In genomic region chr5:33375900-33376299, GRCh38 we compare ENCODE assay signal across 16 cellular contexts.
DNase-seq lines count a peak whose midpoint lies in the region; ATAC-seq, FAIRE-seq and TF ChIP-seq lines count a peak whose summit lies in the region.
"Had no signal": no experiment of that assay in that cellular context is flagged by ENCODE, and none has a peak within 500 bp of the region (broad histone marks: within the 10 kb centered on the region; RNA-seq: fewer than 3 reads in every experiment).

No MANE protein-coding gene starts in this region.

- WGBS in IMR-90 (ENCODE audit: extremely low coverage in 2 of 2, insufficient read length in 1 of 2), 2 experiments = no CpG with 5 or more reads among the region's 2 CpGs

- H3K4me2 ChIP-seq in IMR-90 (ENCODE audit: low read depth, low read length) = no peak overlapping the region
- H3K4me2 ChIP-seq: BLaER1 treated with 17β-estradiol and CSF1 and Interleukin-3, amounts not matched to agents 10 nM and 100 nM had no signal

- H4K5ac ChIP-seq in IMR-90 (ENCODE audit: low read depth, low read length) = peak overlapping the region; percentile 8

- no peak overlapping the region for H3K56ac ChIP-seq in IMR-90 (ENCODE audit: extremely low read depth, insufficient read depth, low read length)

- H3K23ac ChIP-seq in IMR-90 (ENCODE audit: low read depth, low read length) = no peak overlapping the region

- DNase-seq in Right ventricle myocardium superior (no peak), left cardiac atrium (no peak), IMR-90 (no peak), bronchial epithelial cell (ENCODE audit: low read depth) (no peak), chondrocyte (ENCODE audit: low spot score) (no peak), NCI-H128 (lab: John Stamatoyannopoulos, UW; ENCODE audit: unreplicated experiment) (no peak)
- no peak for DNase-seq in activated naive CD4-positive, alpha-beta T cell (lab: John Stamatoyannopoulos, UW)
- DNase-seq: Calu3; CD8-positive, alpha-beta T cell; DMS79 treated with DMSO at 0.1 percent for 48 hours; GF-D8 had no signal

- H3K4me1 Mint-ChIP-seq in chondrocyte (ENCODE audit: low read depth) = no peaks in the 10 kb centered on the region
- H3K4me1 Mint-ChIP-seq: B cell had no signal

- H3K79me1 ChIP-seq in IMR-90 (ENCODE audit: low read depth in 1 of 2, low read length in 2 of 2) = no peaks in the 10 kb centered on the region

- no peak overlapping the region for H3K4me3 Mint-ChIP-seq in chondrocyte (ENCODE audit: unreplicated experiment)
- H3K4me3 Mint-ChIP-seq: B cell; CD8-positive, alpha-beta T cell had no signal

- TF ChIP-seq POLR2A in IMR-90 (IDR thresholded peaks at IDR 0.05; ENCODE audit: low read depth, low read length) = no peak

- no peak overlapping the region for H2AFZ ChIP-seq in IMR-90 (replicated peaks; ENCODE audit: low read length, poor library complexity)

- ATAC-seq in Right ventricle myocardium superior (ENCODE audit: poor library complexity) = peak; percentile 62
- no peak for ATAC-seq in left cardiac atrium
- ATAC-seq in IMR-90 (ENCODE audit: low read depth) = no peak
- ATAC-seq: CD8-positive, alpha-beta T cell had no signal

- H4K91ac ChIP-seq in IMR-90 (ENCODE audit: insufficient read depth, low read depth, low read length) = no peak overlapping the region; the same call in 1 of the 2 replicates

- no peak overlapping the region for H3K27ac Mint-ChIP-seq in chondrocyte (ENCODE audit: unreplicated experiment)
- H3K27ac Mint-ChIP-seq: B cell; CD8-positive, alpha-beta T cell had no signal

- no peaks in the 10 kb centered on the region for H3K9me3 ChIP-seq in IMR-90 (ENCODE audit: control insufficient read depth, insufficient read depth, low read length)
- H3K9me3 ChIP-seq: HAP-1 had no signal

- dilution Hi-C loops in IMR-90 (cut with HindIII; ENCODE audit: low sequenced_read_pairs, unreplicated experiment) = no loop called here

- POLR2A ChIA-PET in IMR-90 (lab: Charles Lee; ENCODE audit: unreplicated experiment) = no interaction called here

- no peak overlapping the region; the same call in 1 of the 2 replicates for H2BK120ac ChIP-seq in IMR-90 (ENCODE audit: low read depth, low read length)

- TF ChIP-seq CTCF in IMR-90 (conservative IDR thresholded peaks at IDR 0.05; ENCODE audit: low read depth, low read length) = no peak
- no peak for TF ChIP-seq CTCF in bronchial epithelial cell (IDR thresholded peaks at IDR 0.05; ENCODE audit: insufficient read depth, low read length, severe bottlenecking)
- no peak for TF ChIP-seq CTCF in chondrocyte (IDR thresholded peaks at IDR 0.05)

- H3K4me1 ChIP-seq in IMR-90 (ENCODE audit: control insufficient read depth, insufficient read depth, low read length) = peaks cover 7% of the 10 kb centered on the region
- no peaks in the 10 kb centered on the region for H3K4me1 ChIP-seq in rectal smooth muscle tissue (ENCODE audit: control insufficient read depth, insufficient read depth, low read length)
- H3K4me1 ChIP-seq: HAP-1 had no signal

- no peak for TF ChIP-seq RAD21 in IMR-90 (IDR thresholded peaks at IDR 0.05; ENCODE audit: low read length)

- peak overlapping the region; percentile 12 for H2AK9ac ChIP-seq in IMR-90 (replicated peaks; ENCODE audit: low read depth, low read length, poor library complexity)

- no peaks in the 10 kb centered on the region for H3K27me3 Mint-ChIP-seq in chondrocyte (ENCODE audit: low read depth)
- H3K27me3 Mint-ChIP-seq: B cell had no signal

- H3K36me3 ChIP-seq in IMR-90 (ENCODE audit: control insufficient read depth, insufficient read depth, low read length) (no peaks in the 10 kb centered on the region), bronchial epithelial cell (ENCODE audit: control insufficient read depth, insufficient read depth, low read length) (no peaks in the 10 kb centered on the region), rectal smooth muscle tissue (ENCODE audit: control insufficient read depth, insufficient read depth, low read length) (no peaks in the 10 kb centered on the region)
- H3K36me3 ChIP-seq: BLaER1 treated with 17β-estradiol and CSF1 and Interleukin-3, amounts not matched to agents 10 nM and 100 nM; HAP-1 had no signal

- no TSS peak for BruUV-seq in IMR-90 (replicated peaks; lab: Mats Ljungman, UMichigan)

- H3K36me3 Mint-ChIP-seq in chondrocyte (ENCODE audit: low read depth) = peaks cover 1% of the 10 kb centered on the region
- H3K36me3 Mint-ChIP-seq: CD8-positive, alpha-beta T cell had no signal

- H4K20me1 ChIP-seq in IMR-90 (ENCODE audit: insufficient read depth, low read length) = no peaks in the 10 kb centered on the region
- H4K20me1 ChIP-seq: BLaER1 treated with 17β-estradiol and CSF1 and Interleukin-3, amounts not matched to agents 10 nM and 100 nM had no signal

- no peak overlapping the region for H2BK5ac ChIP-seq in IMR-90 (ENCODE audit: low read depth, low read length, poor library complexity, severe bottlenecking)

- H3K9ac ChIP-seq in IMR-90 (ENCODE audit: low read depth, low read length) (no peak overlapping the region), rectal smooth muscle tissue (ENCODE audit: low read length) (no peak overlapping the region)
- H3K9ac ChIP-seq: BLaER1 treated with 17β-estradiol and CSF1 and Interleukin-3, amounts not matched to agents 10 nM and 100 nM had no signal

- peak overlapping the region; percentile 63; the same call in 1 of the 2 replicates for H3K18ac ChIP-seq in IMR-90 (ENCODE audit: low read depth, low read length)

- H3K27ac ChIP-seq in IMR-90 (ENCODE audit: insufficient read depth, low read length) (no peak overlapping the region), rectal smooth muscle tissue (ENCODE audit: low read depth, low read length) (peak overlapping the region; percentile 37)
- H3K27ac ChIP-seq: BLaER1 treated with 17β-estradiol and CSF1 and Interleukin-3, amounts not matched to agents 10 nM and 100 nM had no signal

- FAIRE-seq in bronchial epithelial cell (lab: Jason Lieb, UNC) = peak; percentile 72
- FAIRE-seq: GM19239 had no signal

- no peak overlapping the region; a peak in 2 of 4 replicates for H4K8ac ChIP-seq in IMR-90 (ENCODE audit: low read depth in 2 of 2, low read length in 2 of 2)

- no peak overlapping the region for H3K4me3 ChIP-seq in IMR-90 (ENCODE audit: insufficient read depth, low read depth, low read length)
- no peak overlapping the region for H3K4me3 ChIP-seq in bronchial epithelial cell (ENCODE audit: low read depth, low read length)
- no peak overlapping the region for H3K4me3 ChIP-seq in rectal smooth muscle tissue (ENCODE audit: low read length)
- H3K4me3 ChIP-seq: BLaER1 treated with 17β-estradiol and CSF1 and Interleukin-3, amounts not matched to agents 10 nM and 100 nM; HAP-1 had no signal

- H2AK5ac ChIP-seq in IMR-90 (ENCODE audit: low read depth, low read length) = no peak overlapping the region

- no peaks in the 10 kb centered on the region for H3K27me3 ChIP-seq in IMR-90 (ENCODE audit: control insufficient read depth, insufficient read depth, low read length)
- H3K27me3 ChIP-seq in bronchial epithelial cell (ENCODE audit: control insufficient read depth, insufficient read depth, low read length) = no peaks in the 10 kb centered on the region
- no peaks in the 10 kb centered on the region for H3K27me3 ChIP-seq in rectal smooth muscle tissue (ENCODE audit: control insufficient read depth, insufficient read depth, low read length)
- H3K27me3 ChIP-seq: BLaER1 treated with 17β-estradiol and CSF1 and Interleukin-3, amounts not matched to agents 10 nM and 100 nM had no signal

- CTCF ChIA-PET in IMR-90 (lab: Yijun Ruan, JAX) = no interaction called here

- no peaks in the 10 kb centered on the region for H3K9me1 ChIP-seq in IMR-90 (ENCODE audit: insufficient read depth, low read length)

- H2BK15ac ChIP-seq in IMR-90 (ENCODE audit: low read depth, low read length) = peak overlapping the region; percentile 48; the same call in 2 of the 3 replicates

- H3K9me3 Mint-ChIP-seq in chondrocyte (ENCODE audit: low read depth) = peaks cover 4% of the 10 kb centered on the region
- H3K9me3 Mint-ChIP-seq: CD8-positive, alpha-beta T cell had no signal

- in situ Hi-C loops in IMR-90 (cut with MboI; ENCODE audit: low sequenced_read_pairs) = no loop called here

- no peak overlapping the region for H3K4ac ChIP-seq in IMR-90 (ENCODE audit: low read depth, low read length)

- H2BK20ac ChIP-seq in IMR-90 (ENCODE audit: low read depth, low read length) = no peak overlapping the region

- H3K14ac ChIP-seq in IMR-90 (replicated peaks; ENCODE audit: low read depth, low read length) = 0 out of 2 replicates have a peak overlapping the region, but pooled peaks have one; percentile 6

- intact Hi-C loops in Right ventricle myocardium superior (cut with DNase I) (no loop called here), left cardiac atrium (cut with DNase I) (no loop called here), IMR-90 (cut with micrococcal nuclease) (loop anchor here (5.0 kb wide), 1 partner anchor 194 kb away; no protein-coding TSS in a partner anchor)

TF ChIP-seq in IMR-90, 13 proteins besides CTCF, POLR2A, EP300 and RAD21 (continues in another document):
- TF ChIP-seq, protein P1, sequence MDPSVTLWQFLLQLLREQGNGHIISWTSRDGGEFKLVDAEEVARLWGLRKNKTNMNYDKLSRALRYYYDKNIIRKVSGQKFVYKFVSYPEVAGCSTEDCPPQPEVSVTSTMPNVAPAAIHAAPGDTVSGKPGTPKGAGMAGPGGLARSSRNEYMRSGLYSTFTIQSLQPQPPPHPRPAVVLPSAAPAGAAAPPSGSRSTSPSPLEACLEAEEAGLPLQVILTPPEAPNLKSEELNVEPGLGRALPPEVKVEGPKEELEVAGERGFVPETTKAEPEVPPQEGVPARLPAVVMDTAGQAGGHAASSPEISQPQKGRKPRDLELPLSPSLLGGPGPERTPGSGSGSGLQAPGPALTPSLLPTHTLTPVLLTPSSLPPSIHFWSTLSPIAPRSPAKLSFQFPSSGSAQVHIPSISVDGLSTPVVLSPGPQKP (IDR thresholded peaks at IDR 0.05; ENCODE audit: borderline replicate concordance, low read depth, low read length) = no peak
- no peak for TF ChIP-seq BHLHE40 (IDR thresholded peaks at IDR 0.05; ENCODE audit: low read depth, low read length)
- TF ChIP-seq CEBPB (IDR thresholded peaks at IDR 0.05; ENCODE audit: low read depth, low read length) = no peak
- TF ChIP-seq MAZ (IDR thresholded peaks at IDR 0.05; ENCODE audit: borderline replicate concordance, low read depth, low read length) = no peak
- no peak for TF ChIP-seq NFE2L2 (IDR thresholded peaks at IDR 0.05; ENCODE audit: low read depth, low read length)
- no peak for TF ChIP-seq FOS (IDR thresholded peaks at IDR 0.05; ENCODE audit: low read depth, low read length)
- TF ChIP-seq MXI1 (IDR thresholded peaks at IDR 0.05; ENCODE audit: borderline replicate concordance, low read depth, low read length) = no peak
- TF ChIP-seq RCOR1 (IDR thresholded peaks at IDR 0.05; ENCODE audit: insufficient replicate concordance, low read length) = no peak
- no peak for TF ChIP-seq SMC3 (IDR thresholded peaks at IDR 0.05; ENCODE audit: low read depth, low read length)
- TF ChIP-seq MAFK (IDR thresholded peaks at IDR 0.05; ENCODE audit: low read depth, low read length) = no peak
